8 cellular contexts compared by ENCODE assay signal in genomic region chr1:8702848-8703810, GRCh38.
A peak's percentile ranks its signal among the peaks of the same experiment; 100 is the strongest.
DNase-seq lines count a peak whose midpoint lies in the region; ATAC-seq and TF ChIP-seq lines count a peak whose summit lies in the region.

No MANE protein-coding gene starts in this region.

- peak overlapping the region; percentile 89 for H2AFZ ChIP-seq in trophoblast cell (ENCODE audit: insufficient read depth, low read length, poor library complexity)

- H3K79me1 ChIP-seq in trophoblast cell (ENCODE audit: low read length) = peaks cover 12% of the 10 kb centered on the region

- no peak for DNase-seq in GM12864 (ENCODE audit: low read depth)
- peak; percentile 97 for DNase-seq in NCI-H1105 treated with DMSO at 0.1 percent for 48 hours (lab: John Stamatoyannopoulos, UW)
- peak; percentile 58 to 80 for DNase-seq in SW 1271 (lab: John Stamatoyannopoulos, UW)
- DNase-seq in amygdala (lab: John Stamatoyannopoulos, UW) = peak in 55 of 56 donors; percentile 59 to 98 (median 87)
- peak; percentile 93 for DNase-seq in left ventricle myocardium inferior
- peak; percentile 92 to 94 for DNase-seq in trophoblast cell
- peak; percentile 90 to 91 for DNase-seq in uterus

- H3K4me3 ChIP-seq in GM12864 (ENCODE audit: low read depth, low read length) (peak overlapping the region; percentile 75), left ventricle myocardium inferior (peak overlapping the region; percentile 73), trophoblast cell (ENCODE audit: low read depth, low read length) (peak overlapping the region; percentile 76), uterus (peak overlapping the region; percentile 48 to 74)

- no peak overlapping the region for H3K23ac ChIP-seq in trophoblast cell (ENCODE audit: low read length)

- H2AK5ac ChIP-seq in trophoblast cell (ENCODE audit: low read length) = peak overlapping the region; percentile 91

- H3K27ac ChIP-seq in left ventricle myocardium inferior (replicated peaks) (peak overlapping the region; percentile 92), trophoblast cell (ENCODE audit: low read depth, low read length) (peak overlapping the region; percentile 97), uterus (peak overlapping the region; percentile 91)

- peak overlapping the region; percentile 76 for H3K4me2 ChIP-seq in trophoblast cell (ENCODE audit: low read length)

- peak overlapping the region; percentile 18 for H3K9ac ChIP-seq in trophoblast cell (ENCODE audit: low read length)

- ATAC-seq in HG02610 (IDR thresholded peaks at IDR 0.05; ENCODE audit: unreplicated experiment) = peak; percentile 46

- H3K14ac ChIP-seq in trophoblast cell (ENCODE audit: low read length) = peak overlapping the region; percentile 94

- peak overlapping the region; percentile 97 for H3K18ac ChIP-seq in trophoblast cell (ENCODE audit: low read length)

- H2BK5ac ChIP-seq in trophoblast cell (ENCODE audit: low read depth, low read length, poor library complexity) = peak overlapping the region; percentile 99

- H3K4ac ChIP-seq in trophoblast cell (ENCODE audit: low read depth, low read length) = peak overlapping the region; percentile 94

- peak overlapping the region; percentile 92 for H4K12ac ChIP-seq in trophoblast cell (ENCODE audit: low read depth, low read length)

- no CpG with 5 or more reads among the region's 88 CpGs for WGBS in trophoblast cell (ENCODE audit: extremely low coverage, insufficient coverage, insufficient read length)

- H2BK12ac ChIP-seq in trophoblast cell (ENCODE audit: low read length) = peak overlapping the region; percentile 73

- peak; percentile 61 to 89 for TF ChIP-seq POLR2A in uterus (IDR thresholded peaks at IDR 0.05)

- H3K9me3 ChIP-seq in left ventricle myocardium inferior (replicated peaks) (no peaks in the 10 kb centered on the region), trophoblast cell (ENCODE audit: insufficient read depth, low read depth, low read length) (no peaks in the 10 kb centered on the region), uterus (no peaks in the 10 kb centered on the region)

- H3K27me3 ChIP-seq in left ventricle myocardium inferior (ENCODE audit: low read depth) (no peaks in the 10 kb centered on the region), trophoblast cell (ENCODE audit: insufficient read depth, low read length) (no peaks in the 10 kb centered on the region), uterus (no peaks in the 10 kb centered on the region)

- H3K79me2 ChIP-seq in trophoblast cell (ENCODE audit: control insufficient read depth, insufficient read depth, low read length, poor library complexity) = peaks cover 8% of the 10 kb centered on the region

- H3K4me1 ChIP-seq in left ventricle myocardium inferior (peaks cover 84% of the 10 kb centered on the region), trophoblast cell (ENCODE audit: control insufficient read depth in 1 of 2, insufficient read depth in 2 of 2, low read length in 2 of 2) (peaks cover 12 to 14% of the 10 kb centered on the region in 2 experiments), uterus (peaks cover 0 to 4% of the 10 kb centered on the region in 2 donors)

- H4K8ac ChIP-seq in trophoblast cell (ENCODE audit: low read depth, low read length) = peak overlapping the region; percentile 96

- intact Hi-C loops in left ventricle myocardium inferior (cut with micrococcal nuclease) = no loop called here
- intact Hi-C loops in uterus (cut with DNase I; ENCODE audit: low total_unique reads) = no loop called here

- no peaks in the 10 kb centered on the region for H3K36me3 ChIP-seq in left ventricle myocardium inferior
- H3K36me3 ChIP-seq in trophoblast cell (ENCODE audit: control insufficient read depth in 1 of 2, insufficient read depth in 2 of 2, low read length in 2 of 2) = no peaks in the 10 kb centered on the region
- H3K36me3 ChIP-seq in uterus = no peaks in the 10 kb centered on the region

- peak overlapping the region; percentile 97 for H4K91ac ChIP-seq in trophoblast cell (ENCODE audit: low read depth, low read length)

- peak overlapping the region; percentile 97 for H2BK120ac ChIP-seq in trophoblast cell (ENCODE audit: insufficient read depth, low read length, poor library complexity)

- TF ChIP-seq CTCF in GM12864 (IDR thresholded peaks at IDR 0.05; ENCODE audit: low read depth, low read length, missing control alignments) = peak; percentile 7
- peak; percentile 36 for TF ChIP-seq CTCF in left ventricle myocardium inferior (IDR thresholded peaks at IDR 0.05; ENCODE audit: borderline replicate concordance)
- TF ChIP-seq CTCF in uterus (IDR thresholded peaks at IDR 0.05) = peak in 2 of 4 experiments; percentile 30 to 59
